ENCODE assay signal across 25 cellular contexts in genomic region chr11:132466983-132467382, GRCh38.
DNase-seq lines count a peak whose midpoint lies in the region; ATAC-seq and TF ChIP-seq lines count a peak whose summit lies in the region.
"Had no signal": no experiment of that assay in that cellular context is flagged by ENCODE, and none has a peak within 500 bp of the region (broad histone marks: within the 10 kb centered on the region; RNA-seq: fewer than 3 reads in every experiment).

No MANE protein-coding gene starts in this region.

- DNase-seq in G401 (ENCODE audit: low spot score) (peak; percentile 42), GM23338 (ENCODE audit: low spot score) (no peak), cerebellum (ENCODE audit: low spot score) (peak; percentile 45), mesendoderm (peak; percentile 67), UCSD-AML1 (lab: John Stamatoyannopoulos, UW; ENCODE audit: unreplicated experiment) (no peak), glutamatergic neuron (no peak)
- DNase-seq in naive thymus-derived CD4-positive, alpha-beta T cell, result no peak
- DNase-seq: C1 segment of cervical spinal cord; Caco-2; CD8-positive, alpha-beta T cell; GDM1; Karpas-422; NCI-H1092; NCI-H1436; NCI-H1930; NCI-H2107; NCI-H446; NCI-H524 treated with DMSO at 0.1 percent for 48 hours; NCI-H774; RPMI8226; SHP77 treated with DMSO at 0.1 percent for 48 hours; SW 1271 had no signal

- H4K20me1 ChIP-seq in GM23338 (replicated peaks; ENCODE audit: insufficient read depth), result no peaks in the 10 kb centered on the region

- H2AK5ac ChIP-seq in mesendoderm (ENCODE audit: low read length), result no peak overlapping the region

- H3K56ac ChIP-seq in mesendoderm (ENCODE audit: low read length), result no peak overlapping the region

- H3K27me3 ChIP-seq in GM23338 (ENCODE audit: insufficient read depth), result no peaks in the 10 kb centered on the region
- no peaks in the 10 kb centered on the region for H3K27me3 ChIP-seq in mesendoderm (ENCODE audit: insufficient read depth, low read length, poor library complexity)
- no peaks in the 10 kb centered on the region for H3K27me3 ChIP-seq in naive thymus-derived CD4-positive, alpha-beta T cell (ENCODE audit: control insufficient read depth in 2 of 2, insufficient read depth in 2 of 2, low read length in 2 of 2)

- H3K9me2 ChIP-seq in GM23338 (ENCODE audit: insufficient read depth), result no peaks in the 10 kb centered on the region

- H3K79me2 ChIP-seq in GM23338 (replicated peaks; ENCODE audit: insufficient read depth) (no peaks in the 10 kb centered on the region), mesendoderm (ENCODE audit: control insufficient read depth, insufficient read depth, low read length) (no peaks in the 10 kb centered on the region)

- no peak overlapping the region for H4K5ac ChIP-seq in mesendoderm (ENCODE audit: low read length)

- H2AFZ ChIP-seq in GM23338, result 0 out of 2 replicates have a peak overlapping the region, but pooled peaks have one; percentile 32

- CTCF ChIA-PET in naive thymus-derived CD4-positive, alpha-beta T cell (lab: Charles Lee), result no interaction called here

- H3K27ac Mint-ChIP-seq in GM23338 (no peak overlapping the region), glutamatergic neuron (ENCODE audit: unreplicated experiment) (no peak overlapping the region)
- no peak overlapping the region for H3K27ac Mint-ChIP-seq in naive thymus-derived CD4-positive, alpha-beta T cell
- H3K27ac Mint-ChIP-seq: CD8-positive, alpha-beta T cell had no signal

- H3K9ac ChIP-seq in mesendoderm (ENCODE audit: low read length), result no peak overlapping the region

- intact Hi-C loops in naive thymus-derived CD4-positive, alpha-beta T cell (cut with micrococcal nuclease), result no loop called here

- in situ Hi-C loops in G401 (cut with HindIII; ENCODE audit: low sequenced_read_pairs), result no loop called here

- H3K27ac ChIP-seq in GM23338 (ENCODE audit: low read depth) (no peak overlapping the region), mesendoderm (ENCODE audit: low read depth, low read length) (no peak overlapping the region)
- no peak overlapping the region for H3K27ac ChIP-seq in naive thymus-derived CD4-positive, alpha-beta T cell (ENCODE audit: low read depth, low read length)
- H3K27ac ChIP-seq: SK-N-MC had no signal

- no peak overlapping the region for H2BK5ac ChIP-seq in mesendoderm (ENCODE audit: low read length)

- no peak overlapping the region for H3K4me3 Mint-ChIP-seq in GM23338
- no peak overlapping the region for H3K4me3 Mint-ChIP-seq in naive thymus-derived CD4-positive, alpha-beta T cell
- H3K4me3 Mint-ChIP-seq in glutamatergic neuron (ENCODE audit: unreplicated experiment), result no peak overlapping the region
- H3K4me3 Mint-ChIP-seq: CD8-positive, alpha-beta T cell had no signal

- H3K4ac ChIP-seq in mesendoderm (ENCODE audit: low read depth, low read length), result no peak overlapping the region

- H3K27me3 Mint-ChIP-seq in GM23338 (ENCODE audit: insufficient read depth, low read depth, poor library complexity), result peaks cover 1% of the 10 kb centered on the region
- H3K27me3 Mint-ChIP-seq in naive thymus-derived CD4-positive, alpha-beta T cell, result no peaks in the 10 kb centered on the region
- H3K27me3 Mint-ChIP-seq in glutamatergic neuron (ENCODE audit: unreplicated experiment), result peaks cover 2% of the 10 kb centered on the region

- H4K8ac ChIP-seq in mesendoderm (ENCODE audit: low read depth, low read length), result no peak overlapping the region

- H3K36me3 ChIP-seq in GM23338 (ENCODE audit: insufficient read depth) (no peaks in the 10 kb centered on the region), mesendoderm (ENCODE audit: control insufficient read depth, insufficient read depth, low read length) (no peaks in the 10 kb centered on the region)
- no peaks in the 10 kb centered on the region for H3K36me3 ChIP-seq in naive thymus-derived CD4-positive, alpha-beta T cell (ENCODE audit: control insufficient read depth in 2 of 3, insufficient read depth in 3 of 3, low read length in 3 of 3)

- H3K9me3 ChIP-seq in naive thymus-derived CD4-positive, alpha-beta T cell (ENCODE audit: control insufficient read depth in 2 of 3, low read length in 3 of 3), result no peaks in the 10 kb centered on the region
- H3K9me3 ChIP-seq: Caco-2 had no signal

- H3K36me3 Mint-ChIP-seq in GM23338 (ENCODE audit: low read depth), result no peaks in the 10 kb centered on the region
- H3K36me3 Mint-ChIP-seq in naive thymus-derived CD4-positive, alpha-beta T cell, result no peaks in the 10 kb centered on the region
- H3K36me3 Mint-ChIP-seq in glutamatergic neuron (ENCODE audit: unreplicated experiment), result no peaks in the 10 kb centered on the region
- H3K36me3 Mint-ChIP-seq: CD8-positive, alpha-beta T cell had no signal

- no peak overlapping the region for H2BK15ac ChIP-seq in mesendoderm (replicated peaks; ENCODE audit: low read depth)

- H3K18ac ChIP-seq in mesendoderm (ENCODE audit: low read length), result no peak overlapping the region

- H3K4me1 Mint-ChIP-seq in GM23338, result no peaks in the 10 kb centered on the region; the same call in 2 of the 3 replicates
- no peaks in the 10 kb centered on the region for H3K4me1 Mint-ChIP-seq in naive thymus-derived CD4-positive, alpha-beta T cell
- H3K4me1 Mint-ChIP-seq in glutamatergic neuron (ENCODE audit: low read depth, unreplicated experiment), result no peaks in the 10 kb centered on the region

- H2BK120ac ChIP-seq in mesendoderm (ENCODE audit: low read depth, low read length), result no peak overlapping the region

- peaks cover under 1% of the 10 kb centered on the region; the same call in 1 of the 3 replicates for H3K9me3 Mint-ChIP-seq in GM23338
- H3K9me3 Mint-ChIP-seq in naive thymus-derived CD4-positive, alpha-beta T cell, result peaks cover 0 to 5% (median 0%) of the 10 kb centered on the region in 11 donors
- H3K9me3 Mint-ChIP-seq in glutamatergic neuron (ENCODE audit: unreplicated experiment), result no peaks in the 10 kb centered on the region
- H3K9me3 Mint-ChIP-seq: CD8-positive, alpha-beta T cell had no signal

- peak; percentile 42; the same call in 2 of the 3 replicates for ATAC-seq in GM23338
- no peak for ATAC-seq in naive thymus-derived CD4-positive, alpha-beta T cell
- ATAC-seq: CD8-positive, alpha-beta T cell; GM12878; HCT116 had no signal

- H3K4me2 ChIP-seq in GM23338 (no peak overlapping the region), mesendoderm (ENCODE audit: low read length) (no peak overlapping the region)

- no peaks in the 10 kb centered on the region for H3K79me1 ChIP-seq in mesendoderm (ENCODE audit: low read length)

- H3K4me1 ChIP-seq in GM23338 (ENCODE audit: insufficient read depth) (no peaks in the 10 kb centered on the region), mesendoderm (ENCODE audit: control insufficient read depth, low read depth, low read length) (no peaks in the 10 kb centered on the region)
- no peaks in the 10 kb centered on the region for H3K4me1 ChIP-seq in naive thymus-derived CD4-positive, alpha-beta T cell (ENCODE audit: control insufficient read depth in 2 of 2, insufficient read depth in 2 of 2, low read length in 2 of 2)
- H3K4me1 ChIP-seq: Caco-2 had no signal

- no peaks in the 10 kb centered on the region for H3F3A ChIP-seq in GM23338 (replicated peaks; ENCODE audit: low read depth)

- POLR2A ChIA-PET in naive thymus-derived CD4-positive, alpha-beta T cell (lab: Charles Lee), result no interaction called here

- H3K4me3 ChIP-seq in GM23338, result no peak overlapping the region
- H3K4me3 ChIP-seq in mesendoderm (ENCODE audit: low read length), result no peak overlapping the region
- no peak overlapping the region for H3K4me3 ChIP-seq in naive thymus-derived CD4-positive, alpha-beta T cell (ENCODE audit: low read length)
- H3K4me3 ChIP-seq: GM12878, SK-N-MC had no signal

- TF ChIP-seq CTCF in GM23338 (conservative IDR thresholded peaks at IDR 0.05; ENCODE audit: low read depth in 2 of 2) (no peak), glutamatergic neuron (IDR thresholded peaks at IDR 0.05; ENCODE audit: partially characterized antibody, unreplicated experiment) (no peak)

- WGBS in mesendoderm (ENCODE audit: extremely low coverage, insufficient coverage, low lambda C conversion rate), result no CpG with 5 or more reads among the region's 7 CpGs

- no peak overlapping the region for H3K23ac ChIP-seq in mesendoderm (ENCODE audit: low read length)

TF ChIP-seq in GM23338, 12 proteins besides CTCF, POLR2A, EP300 and RAD21 (continues in another document):
- TF ChIP-seq POLR2AphosphoS5 (IDR thresholded peaks at IDR 0.05; ENCODE audit: low read depth) (no peak), STAT1 (IDR thresholded peaks at IDR 0.05; ENCODE audit: unreplicated experiment) (no peak), EZH2phosphoT487 (IDR thresholded peaks at IDR 0.05; ENCODE audit: unreplicated experiment) (no peak)

Comparison
In these comparisons a context has a peak if more than half of its experiments do, and no peak if none do; other contexts are left out.
1. DNase-seq: peak in G401 (single experiment), cerebellum (single experiment) and mesendoderm (single experiment); none in GM23338 (single experiment), naive thymus-derived CD4-positive, alpha-beta T cell (0 of 9), UCSD-AML1 (single experiment) and glutamatergic neuron (single experiment).